In genomic region chr17:19770985-19771710, GRCh38 we compare ENCODE assay signal across 26 cellular contexts. TPM values are rescaled to one million over a fixed set of nuclear protein-coding genes. Genes with fewer than 3 reads are reported as not detected.
DNase-seq lines count a peak whose midpoint lies in the region; ATAC-seq and TF ChIP-seq lines count a peak whose summit lies in the region.
"Had no signal": no experiment of that assay in that cellular context is flagged by ENCODE, and none has a peak within 500 bp of the region (broad histone marks: within the 10 kb centered on the region; RNA-seq: fewer than 3 reads in every experiment).

No MANE protein-coding gene starts in this region.

- no peaks in the 10 kb centered on the region for H4K20me1 ChIP-seq in smooth muscle cell (ENCODE audit: low read depth)

- H3F3A ChIP-seq in smooth muscle cell (ENCODE audit: low read depth) = peaks cover 4% of the 10 kb centered on the region

- no peaks in the 10 kb centered on the region for H3K9me3 ChIP-seq in CD8-positive, alpha-beta memory T cell (ENCODE audit: low read length)
- H3K9me3 ChIP-seq in esophagus muscularis mucosa (no peaks in the 10 kb centered on the region), smooth muscle cell (replicated peaks; ENCODE audit: low read depth) (no peaks in the 10 kb centered on the region)
- H3K9me3 ChIP-seq: spleen, stomach, upper lobe of right lung had no signal

- CTCF ChIA-PET in CD8-positive, alpha-beta memory T cell (lab: Charles Lee) = interaction anchor here (1.8 to 3.6 kb wide), 3 partner anchors 9 to 409 kb away, joined by 4 to 22 read pairs (median 6); partner anchors contain the start of gene B9D1

- peaks cover 73% of the 10 kb centered on the region for H3K4me1 ChIP-seq in CD8-positive, alpha-beta memory T cell (ENCODE audit: insufficient read depth, low read length)
- H3K4me1 ChIP-seq in esophagus muscularis mucosa (peaks cover 0 to 27% (median 13%) of the 10 kb centered on the region in 4 donors), smooth muscle cell (ENCODE audit: low read depth) (no peaks in the 10 kb centered on the region)
- H3K4me1 ChIP-seq: upper lobe of right lung had no signal

- TF ChIP-seq EP300 in esophagus muscularis mucosa (IDR thresholded peaks at IDR 0.05) = no peak

- no peak overlapping the region for H3K9ac ChIP-seq in smooth muscle cell (ENCODE audit: low read depth)

- POLR2A ChIA-PET in CD8-positive, alpha-beta memory T cell (lab: Charles Lee) = no interaction called here

- no peak for DNase-seq in activated T-cell treated with anti-CD3 and anti-CD28 coated beads, Interleukin-2, amount 50 U/mL, for 24 hours
- DNase-seq in activated T-cell treated with anti-CD3 and anti-CD28 coated beads for 4 hours (no peak), esophagus muscularis mucosa (ENCODE audit: extremely low spot score) (peak; percentile 83), smooth muscle cell (lab: John Stamatoyannopoulos, UW; ENCODE audit: unreplicated experiment) (no peak), NCI-H446 treated with DMSO at 0.1 percent for 48 hours (lab: John Stamatoyannopoulos, UW) (no peak), NCI-H1436 treated with DMSO at 0.1 percent for 48 hours (lab: John Stamatoyannopoulos, UW) (no peak)
- no peak for DNase-seq in CD8-positive, alpha-beta memory T cell
- DNase-seq: activated CD8-positive, alpha-beta memory T cell treated with anti-CD3 and anti-CD28 coated beads, Interleukin-2, amount 10 ng/mL, durations not matched to agents 7 days and 5 days; effector CD8-positive, alpha-beta T cell; EL; GOT3; Kasumi-1; kidney; NCI-H1092; NCI-H1930; NCI-H774; spleen; stimulated activated CD4-positive, alpha-beta T cell treated with anti-CD3 and anti-CD28 coated beads, Interleukin-4, amount 100 ng/mL, for 24 hours; stomach; upper lobe of right lung had no signal

- H3K79me2 ChIP-seq in smooth muscle cell (ENCODE audit: low read depth) = no peaks in the 10 kb centered on the region

- peaks cover 73% of the 10 kb centered on the region for H3K4me1 Mint-ChIP-seq in activated T-cell treated with anti-CD3 and anti-CD28 coated beads, Interleukin-2, amount 50 U/mL, for 24 hours (ENCODE audit: low read depth)
- peaks cover 22 to 34% (median 32%) of the 10 kb centered on the region in 3 donors for H3K4me1 Mint-ChIP-seq in CD8-positive, alpha-beta memory T cell

- intact Hi-C loops in esophagus muscularis mucosa (cut with DNase I) = no loop called here

- no peak for TF ChIP-seq POLR2A in esophagus muscularis mucosa (IDR thresholded peaks at IDR 0.05; ENCODE audit: low read depth)

- H3K27me3 Mint-ChIP-seq in activated T-cell treated with anti-CD3 and anti-CD28 coated beads, Interleukin-2, amount 50 U/mL, for 24 hours = no peaks in the 10 kb centered on the region
- H3K27me3 Mint-ChIP-seq in CD8-positive, alpha-beta memory T cell = no peaks in the 10 kb centered on the region
- H3K27me3 Mint-ChIP-seq: activated CD8-positive, alpha-beta memory T cell treated with anti-CD3 and anti-CD28 coated beads, Interleukin-2, amount 10 ng/mL, durations not matched to agents 7 days and 5 days had no signal

- no peak overlapping the region for H3K4me3 ChIP-seq in CD8-positive, alpha-beta memory T cell (ENCODE audit: low read length)
- H3K4me3 ChIP-seq in esophagus muscularis mucosa (no peak overlapping the region), smooth muscle cell (no peak overlapping the region)
- H3K4me3 ChIP-seq: lung, spleen, stomach, upper lobe of right lung had no signal

- 73% methylated on average over 6 of the region's 6 CpGs for WGBS in esophagus muscularis mucosa
- WGBS in smooth muscle cell (ENCODE audit: low lambda C conversion rate) = 76% methylated on average over 6 of the region's 6 CpGs

- no peaks in the 10 kb centered on the region for H3K27me3 ChIP-seq in CD8-positive, alpha-beta memory T cell (ENCODE audit: insufficient read depth, low read length, poor library complexity, severe bottlenecking)
- H3K27me3 ChIP-seq in esophagus muscularis mucosa (no peaks in the 10 kb centered on the region), smooth muscle cell (ENCODE audit: low read depth) (no peaks in the 10 kb centered on the region)
- H3K27me3 ChIP-seq: spleen, stomach, upper lobe of right lung had no signal

- no peaks in the 10 kb centered on the region for H3K36me3 ChIP-seq in CD8-positive, alpha-beta memory T cell (ENCODE audit: insufficient read depth, low read length)
- peaks cover 3 to 40% (median 26%) of the 10 kb centered on the region in 4 donors for H3K36me3 ChIP-seq in esophagus muscularis mucosa
- peaks cover 9% of the 10 kb centered on the region for H3K36me3 ChIP-seq in smooth muscle cell (ENCODE audit: low read depth)

- no peak for ATAC-seq in HG03442 (IDR thresholded peaks at IDR 0.05; ENCODE audit: unreplicated experiment)

- no peak overlapping the region for H3K4me2 ChIP-seq in smooth muscle cell

- H2AFZ ChIP-seq in smooth muscle cell (ENCODE audit: low read depth) = no peak overlapping the region

- peak overlapping the region; percentile 30 for H3K4me3 Mint-ChIP-seq in activated T-cell treated with anti-CD3 and anti-CD28 coated beads, Interleukin-2, amount 50 U/mL, for 24 hours
- peak overlapping the region in 6 of 7 donors; percentile 11 to 68 (median 52) for H3K4me3 Mint-ChIP-seq in CD8-positive, alpha-beta memory T cell
- H3K4me3 Mint-ChIP-seq: activated CD8-positive, alpha-beta memory T cell treated with anti-CD3 and anti-CD28 coated beads, Interleukin-2, amount 10 ng/mL, durations not matched to agents 7 days and 5 days had no signal

- H3K27ac ChIP-seq in CD8-positive, alpha-beta memory T cell (ENCODE audit: low read depth, low read length) = no peak overlapping the region
- H3K27ac ChIP-seq in esophagus muscularis mucosa (replicated peaks in 1 of 4) = peak overlapping the region in 1 of 4 donors; percentile 26
- peak overlapping the region; percentile 43 for H3K27ac ChIP-seq in smooth muscle cell (ENCODE audit: low read depth)
- H3K27ac ChIP-seq: upper lobe of right lung had no signal

- peak overlapping the region; percentile 55 for H3K27ac Mint-ChIP-seq in activated T-cell treated with anti-CD3 and anti-CD28 coated beads, Interleukin-2, amount 50 U/mL, for 24 hours
- peak overlapping the region in 7 of 8 donors; percentile 39 to 93 (median 84) for H3K27ac Mint-ChIP-seq in CD8-positive, alpha-beta memory T cell
- H3K27ac Mint-ChIP-seq: activated CD8-positive, alpha-beta memory T cell treated with anti-CD3 and anti-CD28 coated beads, Interleukin-2, amount 10 ng/mL, durations not matched to agents 7 days and 5 days had no signal

- peaks cover 13% of the 10 kb centered on the region for H3K36me3 Mint-ChIP-seq in activated T-cell treated with anti-CD3 and anti-CD28 coated beads, Interleukin-2, amount 50 U/mL, for 24 hours (ENCODE audit: low read depth)
- H3K36me3 Mint-ChIP-seq in CD8-positive, alpha-beta memory T cell = peaks cover 0 to 14% (median 5%) of the 10 kb centered on the region in 3 donors
- H3K36me3 Mint-ChIP-seq: activated CD8-positive, alpha-beta memory T cell treated with anti-CD3 and anti-CD28 coated beads, Interleukin-2, amount 10 ng/mL, durations not matched to agents 7 days and 5 days had no signal

- H3K9me3 Mint-ChIP-seq in activated T-cell treated with anti-CD3 and anti-CD28 coated beads, Interleukin-2, amount 50 U/mL, for 24 hours = no peaks in the 10 kb centered on the region
- H3K9me3 Mint-ChIP-seq in CD8-positive, alpha-beta memory T cell = no peaks in the 10 kb centered on the region

- TF ChIP-seq CTCF in esophagus muscularis mucosa (IDR thresholded peaks at IDR 0.05) (no peak), smooth muscle cell (IDR thresholded peaks at IDR 0.05; ENCODE audit: borderline replicate concordance, insufficient read depth, poor library complexity, severe bottlenecking) (no peak)

RNA-seq across cellular contexts. Expression of gene ALDH3A1, which starts 23.1 kb away (rescaled TPM):
- total RNA-seq in CD8-positive, alpha-beta memory T cell = not detected
- 0.32 TPM for polyA plus RNA-seq in CD8-positive, alpha-beta memory T cell
- total RNA-seq in esophagus muscularis mucosa = 1 to 10 TPM in 1 of 4 donors, under 1 TPM in 2, not detected in 1; 0.17 to 1.9 (median 0.42) TPM
- total RNA-seq in smooth muscle cell = 0.18 TPM in 1 of 2 replicates, not detected in the other
- not detected in 2 replicates for polyA plus RNA-seq in smooth muscle cell
- total RNA-seq: A673, cerebellum had no signal

RNA-seq across cellular contexts. Expression of gene SLC47A2, which starts 54.8 kb away (rescaled TPM):
- total RNA-seq in CD8-positive, alpha-beta memory T cell = not detected
- polyA plus RNA-seq in CD8-positive, alpha-beta memory T cell = not detected
- total RNA-seq in esophagus muscularis mucosa (not detected), smooth muscle cell (not detected in 2 replicates)
- 0.33 TPM in 1 of 2 replicates, not detected in the other for polyA plus RNA-seq in smooth muscle cell
- total RNA-seq: A673; activated CD8-positive, alpha-beta memory T cell treated with anti-CD3 and anti-CD28 coated beads, Interleukin-2, amount 10 ng/mL, durations not matched to agents 7 days and 5 days; OCI-LY7; spleen; stomach; upper lobe of right lung had no signal
- polyA plus RNA-seq: BJ had no signal
